Comparison of ENCODE assay signal across 1 cellular context in genomic region chr11:83115992-83116641, GRCh38.
TF ChIP-seq lines count a peak whose summit lies in the region.

No MANE protein-coding gene starts in this region.

TF ChIP-seq in liver, 16 proteins besides CTCF, POLR2A, EP300 and RAD21 (continued from another document):
- TF ChIP-seq, protein P1, sequence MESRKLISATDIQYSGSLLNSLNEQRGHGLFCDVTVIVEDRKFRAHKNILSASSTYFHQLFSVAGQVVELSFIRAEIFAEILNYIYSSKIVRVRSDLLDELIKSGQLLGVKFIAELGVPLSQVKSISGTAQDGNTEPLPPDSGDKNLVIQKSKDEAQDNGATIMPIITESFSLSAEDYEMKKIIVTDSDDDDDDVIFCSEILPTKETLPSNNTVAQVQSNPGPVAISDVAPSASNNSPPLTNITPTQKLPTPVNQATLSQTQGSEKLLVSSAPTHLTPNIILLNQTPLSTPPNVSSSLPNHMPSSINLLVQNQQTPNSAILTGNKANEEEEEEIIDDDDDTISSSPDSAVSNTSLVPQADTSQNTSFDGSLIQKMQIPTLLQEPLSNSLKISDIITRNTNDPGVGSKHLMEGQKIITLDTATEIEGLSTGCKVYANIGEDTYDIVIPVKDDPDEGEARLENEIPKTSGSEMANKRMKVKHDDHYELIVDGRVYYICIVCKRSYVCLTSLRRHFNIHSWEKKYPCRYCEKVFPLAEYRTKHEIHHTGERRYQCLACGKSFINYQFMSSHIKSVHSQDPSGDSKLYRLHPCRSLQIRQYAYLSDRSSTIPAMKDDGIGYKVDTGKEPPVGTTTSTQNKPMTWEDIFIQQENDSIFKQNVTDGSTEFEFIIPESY (IDR thresholded peaks at IDR 0.05), result no peak
- TF ChIP-seq FOXA2 (IDR thresholded peaks at IDR 0.05), result peak; percentile 77
- peak in 1 of 2 donors; percentile 17 for TF ChIP-seq HNF4A (conservative IDR thresholded peaks at IDR 0.05)
- no peak for TF ChIP-seq YY1 (IDR thresholded peaks at IDR 0.05)
